Comparison of ENCODE assay signal across 17 cellular contexts in genomic region chr18:57146956-57147636, GRCh38. TPM values are rescaled to one million over a fixed set of nuclear protein-coding genes. Genes with fewer than 3 reads are reported as not detected.
DNase-seq lines count a peak whose midpoint lies in the region; FAIRE-seq and TF ChIP-seq lines count a peak whose summit lies in the region.
"Had no signal": no experiment of that assay in that cellular context is flagged by ENCODE, and none has a peak within 500 bp of the region (broad histone marks: within the 10 kb centered on the region; RNA-seq: fewer than 3 reads in every experiment).

TSS of gene BOD1L2 (plus strand) at chr18:57147087. CDS start at chr18:57147313, 226 bp downstream.

- H4K91ac ChIP-seq in H1 (replicated peaks; ENCODE audit: insufficient read length, low read length) (no peak within 1 kb of the TSS), neuronal stem cell (ENCODE audit: low read depth, low read length, poor library complexity) (no peak within 1 kb of the TSS), trophoblast cell (ENCODE audit: low read depth, low read length) (no peak within 1 kb of the TSS)

- H3K79me1 ChIP-seq in H1 (ENCODE audit: low read depth, low read length) (no peaks in the 10 kb centered on the region), neuronal stem cell (ENCODE audit: low read depth, low read length) (no peaks in the 10 kb centered on the region), trophoblast cell (ENCODE audit: low read length) (no peaks in the 10 kb centered on the region)

- H3K9me3 ChIP-seq in H1 (ENCODE audit: insufficient read depth in 2 of 2, low read depth in 1 of 2, low read length in 1 of 2), result no peaks in the 10 kb centered on the region
- H3K9me3 ChIP-seq in neuronal stem cell (replicated peaks in 1 of 2; ENCODE audit: control insufficient read depth in 2 of 2, insufficient read depth in 1 of 2, low read depth in 1 of 2, low read length in 2 of 2), result no peaks in the 10 kb centered on the region
- H3K9me3 ChIP-seq in trophoblast cell (ENCODE audit: insufficient read depth, low read depth, low read length), result no peaks in the 10 kb centered on the region

- H3K9ac ChIP-seq in H1 (replicated peaks in 1 of 4; ENCODE audit: extremely low read depth in 1 of 4, low read depth in 3 of 4, low read length in 3 of 4), result no peak within 1 kb of the TSS
- H3K9ac ChIP-seq in neuronal stem cell (ENCODE audit: low read depth, low read length, poor library complexity), result no peak within 1 kb of the TSS
- H3K9ac ChIP-seq in trophoblast cell (ENCODE audit: low read length), result no peak within 1 kb of the TSS
- H3K9ac ChIP-seq: BLaER1 treated with 17β-estradiol and CSF1 and Interleukin-3, amounts not matched to agents 10 nM and 100 nM had no signal

- no peak within 1 kb of the TSS for H3K18ac ChIP-seq in H1 (ENCODE audit: extremely low read depth, low read length)
- H3K18ac ChIP-seq in neuronal stem cell (ENCODE audit: low read length), result no peak within 1 kb of the TSS
- H3K18ac ChIP-seq in trophoblast cell (ENCODE audit: low read length), result no peak within 1 kb of the TSS

- no peak within 1 kb of the TSS for H4K5ac ChIP-seq in H1 (ENCODE audit: insufficient read length, low read depth, low read length)

- H2BK15ac ChIP-seq in H1 (ENCODE audit: low read length) (no peak within 1 kb of the TSS), neuronal stem cell (ENCODE audit: low read length) (no peak within 1 kb of the TSS)

- no peaks in the 10 kb centered on the region for H4K20me1 ChIP-seq in H1 (replicated peaks in 1 of 2; ENCODE audit: control insufficient read depth in 1 of 2, insufficient read depth in 2 of 2, low read length in 2 of 2)
- H4K20me1 ChIP-seq: BLaER1 treated with 17β-estradiol and CSF1 and Interleukin-3, amounts not matched to agents 10 nM and 100 nM had no signal

- no peak for FAIRE-seq in H1 (lab: Jason Lieb, UNC)
- FAIRE-seq: G401.6, GM12891, HepG2, HTR-8/SVneo had no signal

- H4K8ac ChIP-seq in H1 (ENCODE audit: extremely low read depth, insufficient read depth, low read length) (no peak within 1 kb of the TSS), neuronal stem cell (ENCODE audit: low read depth, low read length) (no peak within 1 kb of the TSS), trophoblast cell (ENCODE audit: low read depth, low read length) (no peak within 1 kb of the TSS)

- H2BK12ac ChIP-seq in H1 (ENCODE audit: low read depth, low read length), result no peak within 1 kb of the TSS; the same call in 1 of the 2 replicates
- H2BK12ac ChIP-seq in neuronal stem cell (ENCODE audit: low read length), result no peak within 1 kb of the TSS
- no peak within 1 kb of the TSS for H2BK12ac ChIP-seq in trophoblast cell (ENCODE audit: low read length)

- no peak for TF ChIP-seq EP300 in H1 (IDR thresholded peaks at IDR 0.05; ENCODE audit: borderline replicate concordance in 1 of 2, low read depth in 2 of 2, low read length in 2 of 2)

- H4K12ac ChIP-seq in trophoblast cell (ENCODE audit: low read depth, low read length), result no peak within 1 kb of the TSS

- no peak for TF ChIP-seq CTCF in H1 (IDR thresholded peaks at IDR 0.05; ENCODE audit: control extremely low read depth in 1 of 3, insufficient read depth in 1 of 3, low read depth in 1 of 3, low read length in 3 of 3)

- no peak within 1 kb of the TSS for H2AK5ac ChIP-seq in H1 (ENCODE audit: low read depth, low read length)
- no peak within 1 kb of the TSS for H2AK5ac ChIP-seq in neuronal stem cell (ENCODE audit: low read depth, low read length)
- H2AK5ac ChIP-seq in trophoblast cell (ENCODE audit: low read length), result no peak within 1 kb of the TSS

- no peak within 1 kb of the TSS for H3K14ac ChIP-seq in H1 (ENCODE audit: insufficient read length)
- H3K14ac ChIP-seq in neuronal stem cell (ENCODE audit: low read length), result peak within 1 kb of the TSS; percentile 27
- H3K14ac ChIP-seq in trophoblast cell (ENCODE audit: low read length), result no peak within 1 kb of the TSS

- H3K23ac ChIP-seq in H1 (ENCODE audit: insufficient read length) (no peak within 1 kb of the TSS), neuronal stem cell (ENCODE audit: low read depth, low read length, poor library complexity) (no peak within 1 kb of the TSS), trophoblast cell (ENCODE audit: low read length) (no peak within 1 kb of the TSS)

- H3K4me3 ChIP-seq in H7 (ENCODE audit: insufficient read depth, low read depth, low read length) (no peak within 1 kb of the TSS), H1 (ENCODE audit: extremely low read depth in 1 of 4, insufficient read depth in 2 of 4, low read depth in 3 of 4, low read length in 4 of 4) (no peak within 1 kb of the TSS), neuronal stem cell (ENCODE audit: low read length in 2 of 2) (no peak within 1 kb of the TSS), trophoblast cell (ENCODE audit: low read depth, low read length) (no peak within 1 kb of the TSS)
- H3K4me3 ChIP-seq: BLaER1 treated with 17β-estradiol and CSF1 and Interleukin-3, amounts not matched to agents 10 nM and 100 nM had no signal

- no peak within 1 kb of the TSS for H3K27ac ChIP-seq in H1 (ENCODE audit: low read depth, low read length)
- no peak within 1 kb of the TSS for H3K27ac ChIP-seq in neuronal stem cell (replicated peaks; ENCODE audit: low read length)
- no peak within 1 kb of the TSS for H3K27ac ChIP-seq in trophoblast cell (ENCODE audit: low read depth, low read length)
- H3K27ac ChIP-seq: BLaER1 treated with 17β-estradiol and CSF1 and Interleukin-3, amounts not matched to agents 10 nM and 100 nM had no signal

- peak; percentile 66 for DNase-seq in ELF-1 (ENCODE audit: low read depth, low spot score)
- peak; percentile 49 for DNase-seq in H7
- no peak for DNase-seq in H1 (ENCODE audit: low read depth in 1 of 2, low spot score in 2 of 2)
- no peak for DNase-seq in neuronal stem cell (ENCODE audit: low spot score)
- DNase-seq in NK-92 (lab: John Stamatoyannopoulos, UW; ENCODE audit: unreplicated experiment), result no peak
- no peak for DNase-seq in kidney tubule cell (ENCODE audit: low spot score)
- DNase-seq in trophoblast cell, result no peak
- DNase-seq: ACHN; CD4-positive, CD25-positive, alpha-beta regulatory T cell; DMS53; GOT3 had no signal

- H3K79me2 ChIP-seq in H1 (ENCODE audit: control insufficient read depth in 1 of 2, insufficient read depth in 2 of 2, low read length in 2 of 2) (no peaks in the 10 kb centered on the region), trophoblast cell (ENCODE audit: control insufficient read depth, insufficient read depth, low read length, poor library complexity) (no peaks in the 10 kb centered on the region)

- CTCF ChIA-PET in H1 (lab: Charles Lee; ENCODE audit: partially characterized antibody), result interaction anchor here (0.6 to 4.8 kb wide), 2 partner anchors 11 to 206 kb away, joined by 4 to 21 read pairs; no protein-coding TSS in a partner anchor

- no peaks in the 10 kb centered on the region for H3K36me3 ChIP-seq in H7 (replicated peaks; ENCODE audit: control insufficient read depth, insufficient read depth, low read length)
- H3K36me3 ChIP-seq in H1 (ENCODE audit: control insufficient read depth in 2 of 4, insufficient read depth in 4 of 4, low read length in 3 of 4), result no peaks in the 10 kb centered on the region
- H3K36me3 ChIP-seq in neuronal stem cell (replicated peaks in 1 of 2; ENCODE audit: control insufficient read depth in 2 of 2, insufficient read depth in 2 of 2, low read length in 2 of 2), result no peaks in the 10 kb centered on the region
- H3K36me3 ChIP-seq in trophoblast cell (ENCODE audit: control insufficient read depth in 1 of 2, insufficient read depth in 2 of 2, low read length in 2 of 2), result no peaks in the 10 kb centered on the region
- H3K36me3 ChIP-seq: BLaER1 treated with 17β-estradiol and CSF1 and Interleukin-3, amounts not matched to agents 10 nM and 100 nM had no signal

- H2BK20ac ChIP-seq in H1 (ENCODE audit: low read length), result no peak within 1 kb of the TSS

- no peak for TF ChIP-seq POLR2A in H1 (IDR thresholded peaks at IDR 0.05; ENCODE audit: control extremely low read depth in 1 of 2, low read depth in 2 of 2, low read length in 2 of 2)

- no peak within 1 kb of the TSS for H2AFZ ChIP-seq in H1 (ENCODE audit: low read length)
- H2AFZ ChIP-seq in neuronal stem cell (ENCODE audit: low read length), result no peak within 1 kb of the TSS
- no peak within 1 kb of the TSS for H2AFZ ChIP-seq in trophoblast cell (ENCODE audit: insufficient read depth, low read length, poor library complexity)

- no peak for TF ChIP-seq RAD21 in H1 (IDR thresholded peaks at IDR 0.05 in 1 of 2, conservative IDR thresholded peaks at IDR 0.05 in 1 of 2; ENCODE audit: low read depth in 2 of 2, low read length in 2 of 2)

- no peak within 1 kb of the TSS for H3K4ac ChIP-seq in H1 (replicated peaks; ENCODE audit: insufficient read length, low read depth, low read length)
- no peak within 1 kb of the TSS for H3K4ac ChIP-seq in neuronal stem cell (ENCODE audit: low read length)
- H3K4ac ChIP-seq in trophoblast cell (ENCODE audit: low read depth, low read length), result no peak within 1 kb of the TSS

- H2BK5ac ChIP-seq in H1 (ENCODE audit: low read depth, low read length) (no peak within 1 kb of the TSS; the same call in 1 of the 2 replicates), neuronal stem cell (ENCODE audit: low read length) (no peak within 1 kb of the TSS), trophoblast cell (ENCODE audit: low read depth, low read length, poor library complexity) (no peak within 1 kb of the TSS)

- POLR2A ChIA-PET in H1 (lab: Charles Lee; ENCODE audit: partially characterized antibody), result interaction anchor here (1.3 kb wide), 1 partner anchor 13 kb away, joined by 3 read pairs; no protein-coding TSS in a partner anchor

- peaks cover 2 to 7% (median 4%) of the 10 kb centered on the region in 4 experiments; a peak in 4 of 7 replicates for H3K4me1 ChIP-seq in H1 (replicated peaks in 1 of 4; ENCODE audit: control insufficient read depth in 3 of 4, insufficient read depth in 4 of 4, low read length in 3 of 4)
- H3K4me1 ChIP-seq in neuronal stem cell (ENCODE audit: control insufficient read depth in 2 of 2, insufficient read depth in 1 of 2, low read depth in 1 of 2, low read length in 2 of 2), result peaks cover 0 to 12% of the 10 kb centered on the region in 2 donors
- no peaks in the 10 kb centered on the region for H3K4me1 ChIP-seq in trophoblast cell (ENCODE audit: control insufficient read depth in 1 of 2, insufficient read depth in 2 of 2, low read length in 2 of 2)

- no peaks in the 10 kb centered on the region for H3K23me2 ChIP-seq in H1 (ENCODE audit: low read depth, low read length)

- WGBS in H1 (ENCODE audit: extremely low coverage in 1 of 2, insufficient coverage in 1 of 2, insufficient read length in 1 of 2, insufficient replicate concordance in 2 of 2, low coverage in 1 of 2, low lambda C conversion rate in 2 of 2, missing lambda C conversion rate in 1 of 2), 2 experiments, result 93% methylated on average over 25 of the region's 50 CpGs; no CpG with 5 or more reads in 1 of the 2 experiments
- no CpG with 5 or more reads among the region's 50 CpGs for WGBS in neuronal stem cell (ENCODE audit: extremely low coverage in 2 of 2, insufficient read length in 2 of 2, insufficient replicate concordance in 1 of 2), 2 donors
- WGBS in trophoblast cell (ENCODE audit: extremely low coverage, insufficient coverage, insufficient read length), result no CpG with 5 or more reads among the region's 50 CpGs

- H3K27me3 ChIP-seq in H7 (ENCODE audit: control insufficient read depth, insufficient read depth, low read length), result no peaks in the 10 kb centered on the region
- H3K27me3 ChIP-seq in H1 (replicated peaks in 1 of 4; ENCODE audit: control insufficient read depth in 3 of 4, extremely low read depth in 1 of 4, insufficient read depth in 3 of 4, low read length in 3 of 4), result no peaks in the 10 kb centered on the region
- H3K27me3 ChIP-seq in neuronal stem cell (ENCODE audit: control insufficient read depth in 3 of 3, insufficient read depth in 3 of 3, low read depth in 1 of 3, low read length in 3 of 3), result peaks cover 0 to 20% (median 0%) of the 10 kb centered on the region in 3 experiments
- H3K27me3 ChIP-seq in trophoblast cell (ENCODE audit: insufficient read depth, low read length), result no peaks in the 10 kb centered on the region

- no peak within 1 kb of the TSS for H3K56ac ChIP-seq in H1 (replicated peaks; ENCODE audit: insufficient read length, low read depth, low read length)

- H3K4me2 ChIP-seq in H1 (ENCODE audit: insufficient read depth in 1 of 2, low read depth in 2 of 2, low read length in 2 of 2) (no peak within 1 kb of the TSS), neuronal stem cell (ENCODE audit: insufficient read depth, low read length, poor library complexity, severe bottlenecking) (no peak within 1 kb of the TSS), trophoblast cell (ENCODE audit: low read length) (no peak within 1 kb of the TSS)
- H3K4me2 ChIP-seq: BLaER1 treated with 17β-estradiol and CSF1 and Interleukin-3, amounts not matched to agents 10 nM and 100 nM had no signal

- H2BK120ac ChIP-seq in H1 (replicated peaks; ENCODE audit: low read depth, low read length) (no peak within 1 kb of the TSS), neuronal stem cell (ENCODE audit: low read depth, low read length) (no peak within 1 kb of the TSS), trophoblast cell (ENCODE audit: insufficient read depth, low read length, poor library complexity) (no peak within 1 kb of the TSS)

RNA-seq across cellular contexts. Expression of gene BOD1L2, which starts in this region (rescaled TPM):
- 0.07 TPM in 2 replicates for total RNA-seq in H7 (2014; rRNA removed; shearing (Covaris generic))
- total RNA-seq in H1 (2021; fragmentation: NEBNext Ultra II Directional; extraction: Animal tissue kit (Norgen Biotek cat#: 25700)), result not detected in 2 replicates
- not detected in 2 replicates for polyA plus RNA-seq in H1 (2011; rRNA removed)
- not detected for polyA plus RNA-seq in H1 (2011; cell fraction: cytosol; rRNA removed)
- polyA plus RNA-seq in H1 (2011; cell fraction: nucleus; rRNA removed), result 0.07 TPM
- not detected in 4 replicates for polyA plus RNA-seq in H1 (2012, experiment 1 of 2)
- not detected for polyA plus RNA-seq in H1 (2012, experiment 2 of 2)
- not detected for polyA plus RNA-seq in H1 (2013, experiment 1 of 2)
- not detected for polyA plus RNA-seq in H1 (2013, experiment 2 of 2)
- 0.06 TPM in 1 of 2 replicates, not detected in the other for polyA minus RNA-seq in H1 (2011; rRNA and poly(A)+ RNA removed)
- not detected for polyA minus RNA-seq in H1 (2011; cell fraction: cytosol; rRNA and poly(A)+ RNA removed)
- 0.20 TPM for polyA minus RNA-seq in H1 (2011; cell fraction: nucleus; rRNA and poly(A)+ RNA removed)
- not detected for polyA plus RNA-seq in neuronal stem cell (2013, experiment 1 of 2)
- polyA plus RNA-seq in neuronal stem cell (2013, experiment 2 of 2), result not detected
- not detected in 2 replicates for polyA plus RNA-seq in trophoblast cell (2013)
- total RNA-seq: A172; CD4-positive, CD25-positive, alpha-beta regulatory T cell; HepG2 had no signal
- polyA plus RNA-seq: CD4-positive, CD25-positive, alpha-beta regulatory T cell; HepG2 had no signal

Comparison
In these comparisons a context has a peak if more than half of its experiments do, and no peak if none do; other contexts are left out.
1. Peak in DNase-seq in H7; RNA of the gene not detected or under 1 TPM.